In genomic region chr1:186722711-186723309, GRCh38 we compare ENCODE assay signal across 8 cellular contexts. TPM values are rescaled to one million over a fixed set of nuclear protein-coding genes. Genes with fewer than 3 reads are reported as not detected.
A peak's percentile ranks its signal among the peaks of the same experiment; 100 is the strongest.
DNase-seq lines count a peak whose midpoint lies in the region; ATAC-seq lines count a peak whose summit lies in the region.

No MANE protein-coding gene starts in this region.

- H3K27me3 ChIP-seq in SJCRH30: no peaks in the 10 kb centered on the region
- no peaks in the 10 kb centered on the region for H3K27me3 ChIP-seq in effector memory CD4-positive, alpha-beta T cell (replicated peaks; ENCODE audit: control insufficient read depth, insufficient read depth, low read length, poor library complexity, severe bottlenecking)

- H3K4me3 ChIP-seq in SJCRH30: no peak overlapping the region
- no peak overlapping the region for H3K4me3 ChIP-seq in effector memory CD4-positive, alpha-beta T cell (ENCODE audit: insufficient read depth, low read depth, low read length, poor library complexity, severe bottlenecking)

- H3K27ac ChIP-seq in SJCRH30: no peak overlapping the region
- no peak overlapping the region for H3K27ac ChIP-seq in effector memory CD4-positive, alpha-beta T cell (ENCODE audit: insufficient read depth, low read length, poor library complexity, severe bottlenecking)

- peaks cover 3% of the 10 kb centered on the region for H3K9me3 Mint-ChIP-seq in activated T-helper 17 cell treated with anti-CD3 and anti-CD28 coated beads, Interleukin-2, amount 50 U/mL, for 72 hours

- no peak overlapping the region for H3K4me3 Mint-ChIP-seq in activated T-helper 17 cell treated with anti-CD3 and anti-CD28 coated beads, Interleukin-2, amount 50 U/mL, for 72 hours

- ATAC-seq in GM18858 (IDR thresholded peaks at IDR 0.05; ENCODE audit: unreplicated experiment) (peak; percentile 89), HG03378 (IDR thresholded peaks at IDR 0.05; ENCODE audit: unreplicated experiment) (peak; percentile 79), GM21619 (IDR thresholded peaks at IDR 0.05; ENCODE audit: unreplicated experiment) (no peak)
- ATAC-seq in activated T-helper 17 cell treated with anti-CD3 and anti-CD28 coated beads, Interleukin-2, amount 50 U/mL, for 72 hours (replicated peaks): no peak

- H3K27ac Mint-ChIP-seq in activated T-helper 17 cell treated with anti-CD3 and anti-CD28 coated beads, Interleukin-2, amount 50 U/mL, for 72 hours: no peak overlapping the region

- peak; percentile 21 for DNase-seq in COR-L47 (lab: John Stamatoyannopoulos, UW)
- peak; percentile 16 to 65 for DNase-seq in SJCRH30
- peak; percentile 48 for DNase-seq in foreskin melanocyte
- no peak for DNase-seq in effector memory CD4-positive, alpha-beta T cell

- no peaks in the 10 kb centered on the region for H3K36me3 ChIP-seq in SJCRH30
- no peaks in the 10 kb centered on the region for H3K36me3 ChIP-seq in effector memory CD4-positive, alpha-beta T cell (ENCODE audit: control insufficient read depth, insufficient read depth, low read length)

- H3K4me1 ChIP-seq in SJCRH30: no peaks in the 10 kb centered on the region
- no peaks in the 10 kb centered on the region for H3K4me1 ChIP-seq in effector memory CD4-positive, alpha-beta T cell (ENCODE audit: control insufficient read depth, insufficient read depth, low read length, poor library complexity, severe bottlenecking)

- no peaks in the 10 kb centered on the region for H3K36me3 Mint-ChIP-seq in activated T-helper 17 cell treated with anti-CD3 and anti-CD28 coated beads, Interleukin-2, amount 50 U/mL, for 72 hours (ENCODE audit: low read depth)

- H3K27me3 Mint-ChIP-seq in activated T-helper 17 cell treated with anti-CD3 and anti-CD28 coated beads, Interleukin-2, amount 50 U/mL, for 72 hours: no peaks in the 10 kb centered on the region

- no peaks in the 10 kb centered on the region for H3K4me1 Mint-ChIP-seq in activated T-helper 17 cell treated with anti-CD3 and anti-CD28 coated beads, Interleukin-2, amount 50 U/mL, for 72 hours

- no peaks in the 10 kb centered on the region for H3K9me3 ChIP-seq in SJCRH30 (replicated peaks)
- H3K9me3 ChIP-seq in effector memory CD4-positive, alpha-beta T cell (ENCODE audit: control insufficient read depth, low read length): no peaks in the 10 kb centered on the region

RNA-seq across cellular contexts. Expression of gene PTGS2, which starts 42.6 kb away (rescaled TPM):
- total RNA-seq in SJCRH30 (2014; rRNA removed; shearing (Covaris generic)): not detected in 2 replicates
- 1 to 10 TPM in 1 of 2 donors, under 1 TPM in 1; 0.17 to 1.1 TPM for total RNA-seq in activated T-helper 17 cell treated with anti-CD3 and anti-CD28 coated beads, Interleukin-2, amount 50 U/mL, for 72 hours

Comparison
In these comparisons a context has a peak if more than half of its experiments do, and no peak if none do; other contexts are left out.
1. DNase-seq: peak in COR-L47 (single experiment), SJCRH30 (2 of 2) and foreskin melanocyte (single experiment); none in effector memory CD4-positive, alpha-beta T cell (0 of 3).
2. ATAC-seq: peak in GM18858 (single experiment) and HG03378 (single experiment); none in activated T-helper 17 cell treated with anti-CD3 and anti-CD28 coated beads, Interleukin-2, amount 50 U/mL, for 72 hours (single experiment) and GM21619 (single experiment).